ENCODE assay signal across 8 cellular contexts in genomic region chr22:21015051-21016006, GRCh38. TPM values are rescaled to one million over a fixed set of nuclear protein-coding genes. Genes with fewer than 3 reads are reported as not detected.
DNase-seq lines count a peak whose midpoint lies in the region; ATAC-seq and TF ChIP-seq lines count a peak whose summit lies in the region.

Gene P2RX6, plus strand, starts transcription at chr22:21015165. Its CDS starts 10 bp downstream, at chr22:21015175.

- H2AFZ ChIP-seq in PC-9 (peak within 1 kb of the TSS; percentile 50; the same call in 1 of the 2 replicates), neural progenitor cell (replicated peaks) (peak within 1 kb of the TSS; percentile 77)

- H3K9me3 Mint-ChIP-seq in CD8-positive, alpha-beta T cell, result no peaks in the 10 kb centered on the region
- no peaks in the 10 kb centered on the region for H3K9me3 Mint-ChIP-seq in neural progenitor cell

- CTCF ChIA-PET in CD8-positive, alpha-beta T cell (lab: Charles Lee), result interaction anchor here (0.7 kb wide), 1 partner anchor 18 kb away, joined by 3 read pairs; no protein-coding TSS in a partner anchor
- CTCF ChIA-PET in PC-9 (lab: Charles Lee), result no interaction called here

- no TSS peak for BruUV-seq in PC-9 (replicated peaks; lab: Mats Ljungman, UMichigan)

- no peaks in the 10 kb centered on the region for H3K36me3 Mint-ChIP-seq in CD8-positive, alpha-beta T cell
- peaks cover 5% of the 10 kb centered on the region for H3K36me3 Mint-ChIP-seq in neural progenitor cell

- no peak for TF ChIP-seq CTCF in CD8-positive, alpha-beta T cell (IDR thresholded peaks at IDR 0.05)
- TF ChIP-seq CTCF in PC-9 (conservative IDR thresholded peaks at IDR 0.05) (no peak), epithelial cell of proximal tubule (conservative IDR thresholded peaks at IDR 0.05; ENCODE audit: low read depth, low read length) (no peak), neural progenitor cell (IDR thresholded peaks at IDR 0.05) (no peak)

- peak within 1 kb of the TSS; percentile 70 for H3K4me2 ChIP-seq in PC-9
- H3K4me2 ChIP-seq in neural progenitor cell, result peak within 1 kb of the TSS; percentile 89

- H3K27ac Mint-ChIP-seq in CD8-positive, alpha-beta T cell, result peak within 1 kb of the TSS; percentile 88
- peak within 1 kb of the TSS; percentile 99 for H3K27ac Mint-ChIP-seq in neural progenitor cell

- no peak for DNase-seq in CD8-positive, alpha-beta T cell
- peak in 1 of 2 experiments; percentile 34 for DNase-seq in PC-9
- no peak for DNase-seq in epithelial cell of proximal tubule (ENCODE audit: low read depth)
- DNase-seq in neural progenitor cell (ENCODE audit: low spot score), result no peak
- no peak for DNase-seq in dedifferentiated amniotic fluid mesenchymal stem cell (ENCODE audit: extremely low spot score)

- H4K20me1 ChIP-seq in PC-9 (ENCODE audit: insufficient read depth) (no peaks in the 10 kb centered on the region), neural progenitor cell (ENCODE audit: low read depth) (peaks cover under 1% of the 10 kb centered on the region)

- intact Hi-C loops in CD8-positive, alpha-beta T cell (cut with DNase I, micrococcal nuclease), result no loop called here
- intact Hi-C loops in PC-9 (cut with micrococcal nuclease; ENCODE audit: unreplicated experiment), result no loop called here

- no peaks in the 10 kb centered on the region for H3K9me2 ChIP-seq in PC-9 (ENCODE audit: insufficient read depth)

- H3K4me3 Mint-ChIP-seq in CD8-positive, alpha-beta T cell, result peak within 1 kb of the TSS; percentile 84
- peak within 1 kb of the TSS; percentile 96 for H3K4me3 Mint-ChIP-seq in neural progenitor cell

- no peak for ATAC-seq in CD8-positive, alpha-beta T cell
- no peak for ATAC-seq in GM18858 (IDR thresholded peaks at IDR 0.05; ENCODE audit: unreplicated experiment)
- ATAC-seq in HG03460 (IDR thresholded peaks at IDR 0.05; ENCODE audit: unreplicated experiment), result no peak
- ATAC-seq in HG03520 (IDR thresholded peaks at IDR 0.05; ENCODE audit: unreplicated experiment), result no peak

- H3F3A ChIP-seq in PC-9 (ENCODE audit: insufficient read depth, low read depth), result no peaks in the 10 kb centered on the region
- H3F3A ChIP-seq in neural progenitor cell (ENCODE audit: low read depth), result peaks cover 21% of the 10 kb centered on the region

- H3K9ac ChIP-seq in neural progenitor cell, result no peak within 1 kb of the TSS

- no peaks in the 10 kb centered on the region for H3K9me3 ChIP-seq in CD8-positive, alpha-beta T cell (ENCODE audit: low read length)
- H3K9me3 ChIP-seq in PC-9 (ENCODE audit: insufficient read depth, low read depth) (no peaks in the 10 kb centered on the region), neural progenitor cell (ENCODE audit: low read depth) (no peaks in the 10 kb centered on the region)

- H3K27me3 Mint-ChIP-seq in CD8-positive, alpha-beta T cell (ENCODE audit: low read depth), result no peaks in the 10 kb centered on the region
- peaks cover 4% of the 10 kb centered on the region for H3K27me3 Mint-ChIP-seq in neural progenitor cell (ENCODE audit: insufficient read depth, low read depth)

- H3K36me3 ChIP-seq in CD8-positive, alpha-beta T cell (ENCODE audit: insufficient read depth, low read length), result no peaks in the 10 kb centered on the region
- no peaks in the 10 kb centered on the region for H3K36me3 ChIP-seq in PC-9 (ENCODE audit: low read depth)
- no peaks in the 10 kb centered on the region for H3K36me3 ChIP-seq in neural progenitor cell

- peaks cover 27% of the 10 kb centered on the region for H3K4me1 Mint-ChIP-seq in CD8-positive, alpha-beta T cell (ENCODE audit: low read depth)
- peaks cover 63% of the 10 kb centered on the region for H3K4me1 Mint-ChIP-seq in neural progenitor cell

- H3K4me3 ChIP-seq in CD8-positive, alpha-beta T cell (ENCODE audit: low read depth, low read length), result peak within 1 kb of the TSS; percentile 70
- H3K4me3 ChIP-seq in PC-9, result peak within 1 kb of the TSS; percentile 34; the same call in 1 of the 2 replicates
- H3K4me3 ChIP-seq in epithelial cell of proximal tubule (ENCODE audit: low read depth, low read length), result peak within 1 kb of the TSS; percentile 34
- H3K4me3 ChIP-seq in neural progenitor cell, result peak within 1 kb of the TSS; percentile 64

- H3K27ac ChIP-seq in CD8-positive, alpha-beta T cell (ENCODE audit: low read depth, low read length), result peak within 1 kb of the TSS; percentile 66
- no peak within 1 kb of the TSS for H3K27ac ChIP-seq in PC-9
- H3K27ac ChIP-seq in neural progenitor cell, result no peak within 1 kb of the TSS

- H3K4me1 ChIP-seq in CD8-positive, alpha-beta T cell (ENCODE audit: insufficient read depth, low read length), result peaks cover 23% of the 10 kb centered on the region
- H3K4me1 ChIP-seq in PC-9 (replicated peaks; ENCODE audit: insufficient read depth), result peaks cover 15% of the 10 kb centered on the region
- H3K4me1 ChIP-seq in neural progenitor cell, result peaks cover 23% of the 10 kb centered on the region

- H3K79me2 ChIP-seq in PC-9 (ENCODE audit: low read depth), result no peaks in the 10 kb centered on the region
- H3K79me2 ChIP-seq in neural progenitor cell (ENCODE audit: low read depth), result no peaks in the 10 kb centered on the region

- H3K27me3 ChIP-seq in CD8-positive, alpha-beta T cell (ENCODE audit: insufficient read depth, low read length), result no peaks in the 10 kb centered on the region
- H3K27me3 ChIP-seq in PC-9 (ENCODE audit: insufficient read depth, low read depth) (no peaks in the 10 kb centered on the region), neural progenitor cell (no peaks in the 10 kb centered on the region)

- POLR2A ChIA-PET in CD8-positive, alpha-beta T cell (lab: Charles Lee), result interaction anchor here (0.5 to 1.3 kb wide), 3 partner anchors 12 to 25 kb away, joined by 3 read pairs; no protein-coding TSS in a partner anchor
- POLR2A ChIA-PET in PC-9 (lab: Charles Lee; ENCODE audit: unreplicated experiment), result interaction anchor here (0.6 to 0.7 kb wide), 2 partner anchors 13 to 83 kb away, joined by 3 read pairs; partner anchors contain the start of gene THAP7

RNA-seq across cellular contexts. Expression of gene P2RX6, which starts in this region (rescaled TPM):
- total RNA-seq in CD8-positive, alpha-beta T cell, result under 1 TPM; 0.30 to 0.36 TPM
- total RNA-seq in PC-9 (2021), result 2.4 and 2.7 TPM in 2 replicates
- not detected in 2 replicates for total RNA-seq in epithelial cell of proximal tubule
- 0.36 and 0.53 TPM in 2 replicates for total RNA-seq in neural progenitor cell (ENCODE audit: low replicate concordance)
